Comparison of ENCODE assay signal across 8 cellular contexts in the genomic region with DNA sequence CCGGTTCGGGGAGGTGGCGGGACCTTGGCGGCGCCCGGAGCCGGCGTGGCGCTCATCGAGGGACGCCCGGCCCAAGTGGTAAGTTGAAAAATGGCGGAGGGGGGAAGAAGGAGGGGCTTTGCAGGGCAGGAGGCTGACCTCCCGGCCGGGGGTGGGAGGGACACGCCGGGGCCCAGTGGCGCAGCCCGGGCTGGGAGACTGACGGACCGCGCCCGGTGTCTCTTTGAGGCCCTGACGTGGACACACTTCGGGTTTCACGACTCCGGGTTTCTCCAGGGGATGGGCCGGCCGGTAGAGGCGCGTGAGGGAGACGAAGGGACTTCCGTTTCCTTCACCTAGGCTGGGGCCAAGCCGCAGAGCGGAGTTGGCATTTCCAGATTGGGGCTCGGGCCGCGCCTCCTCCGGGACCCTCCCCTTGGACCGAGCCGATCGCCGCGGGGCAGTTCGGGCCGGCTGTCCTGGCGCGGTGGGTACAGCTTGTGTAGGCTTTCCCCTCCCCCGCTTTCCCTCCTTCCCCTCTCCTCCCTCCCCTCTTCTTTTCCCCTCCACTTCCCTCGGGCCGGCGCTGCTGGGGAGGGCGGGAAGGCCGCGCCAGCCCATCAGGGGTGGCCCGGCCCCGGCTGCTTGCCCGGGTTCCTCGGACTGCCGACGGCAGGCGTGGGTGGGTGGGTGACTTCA. TPM values are rescaled to one million over a fixed set of nuclear protein-coding genes. Genes with fewer than 3 reads are reported as not detected.
DNase-seq lines count a peak whose midpoint lies in the region; ATAC-seq, FAIRE-seq and TF ChIP-seq lines count a peak whose summit lies in the region.

A gene (plus strand): TSS at position 226 of the 678 bp plus-strand sequence. CDS start 25,610 bp downstream, outside the sequence.

- H3K4me3 ChIP-seq in SJSA1 (peak within 1 kb of the TSS; percentile 75), neutrophil (ENCODE audit: low read depth in 1 of 2, low read length in 1 of 2) (peak within 1 kb of the TSS; percentile 73 to 82)

- peak; percentile 78 for ATAC-seq in GM21723 (IDR thresholded peaks at IDR 0.05; ENCODE audit: unreplicated experiment)

- H3K27me3 ChIP-seq in SJSA1 (replicated peaks) (no peaks in the 10 kb centered on the region), neutrophil (no peaks in the 10 kb centered on the region)

- peaks cover 5% of the 10 kb centered on the region; the same call in 1 of the 2 replicates for H3K36me3 ChIP-seq in SJSA1
- no peaks in the 10 kb centered on the region for H3K36me3 ChIP-seq in neutrophil

- DNase-seq in EH (ENCODE audit: low read depth) (peak; percentile 92), KG1 (lab: John Stamatoyannopoulos, UW) (peak; percentile 59), SJSA1 (ENCODE audit: low read depth in 1 of 2, low spot score in 2 of 2) (peak; percentile 84 to 88), frontal cortex (ENCODE audit: low spot score in 2 of 2) (peak; percentile 74 to 77), superior temporal gyrus (ENCODE audit: extremely low spot score) (peak; percentile 58)
- peak; percentile 68 for DNase-seq in activated naive CD4-positive, alpha-beta T cell treated with Interleukin-2 at 50 U/mL for 16 hours

- H3K9me3 ChIP-seq in SJSA1 (replicated peaks) (no peaks in the 10 kb centered on the region), neutrophil (no peaks in the 10 kb centered on the region)

- FAIRE-seq in frontal cortex (lab: Jason Lieb, UNC), result no peak

- H3K27ac ChIP-seq in SJSA1 (peak within 1 kb of the TSS; percentile 95), neutrophil (peak within 1 kb of the TSS; percentile 97)

- TF ChIP-seq CTCF in neutrophil (IDR thresholded peaks at IDR 0.05), result peak; percentile 29

- H3K4me1 ChIP-seq in SJSA1 (replicated peaks) (peaks cover 7% of the 10 kb centered on the region), neutrophil (ENCODE audit: control insufficient read depth in 1 of 2, insufficient read depth in 1 of 2, low read depth in 1 of 2, low read length in 1 of 2) (peaks cover 12 to 17% of the 10 kb centered on the region in 2 experiments)

RNA-seq across cellular contexts. Expression of the gene that starts here (rescaled TPM):
- 42.9 and 71.0 TPM in 2 replicates for total RNA-seq in SJSA1 (2014; rRNA removed; shearing (Covaris generic))
- 77.5 TPM for total RNA-seq in frontal cortex

Comparison
In these comparisons a context has a peak if more than half of its experiments do, and no peak if none do; other contexts are left out.
1. Peak in every context shown above with its lines: DNase-seq, ATAC-seq, H3K4me3 ChIP-seq and H3K27ac ChIP-seq.